Comparison of ENCODE assay signal across 1 cellular context in genomic region chr19:55390461-55390880, GRCh38.
TF ChIP-seq lines count a peak whose summit lies in the region.

No MANE protein-coding gene starts in this region.

TF ChIP-seq in HCT116, 20 proteins besides CTCF, POLR2A, EP300 and RAD21:
- TF ChIP-seq ZFX (IDR thresholded peaks at IDR 0.05) (no peak), SRF (IDR thresholded peaks at IDR 0.05; ENCODE audit: low read depth) (no peak), EGR1 (IDR thresholded peaks at IDR 0.05; ENCODE audit: low read depth) (no peak), ELF1 (IDR thresholded peaks at IDR 0.05; ENCODE audit: borderline replicate concordance, low read depth) (no peak), CBX3 (IDR thresholded peaks at IDR 0.05; ENCODE audit: low read depth) (no peak), EZH2 (IDR thresholded peaks at IDR 0.05) (no peak)
- TF ChIP-seq, protein P1, sequence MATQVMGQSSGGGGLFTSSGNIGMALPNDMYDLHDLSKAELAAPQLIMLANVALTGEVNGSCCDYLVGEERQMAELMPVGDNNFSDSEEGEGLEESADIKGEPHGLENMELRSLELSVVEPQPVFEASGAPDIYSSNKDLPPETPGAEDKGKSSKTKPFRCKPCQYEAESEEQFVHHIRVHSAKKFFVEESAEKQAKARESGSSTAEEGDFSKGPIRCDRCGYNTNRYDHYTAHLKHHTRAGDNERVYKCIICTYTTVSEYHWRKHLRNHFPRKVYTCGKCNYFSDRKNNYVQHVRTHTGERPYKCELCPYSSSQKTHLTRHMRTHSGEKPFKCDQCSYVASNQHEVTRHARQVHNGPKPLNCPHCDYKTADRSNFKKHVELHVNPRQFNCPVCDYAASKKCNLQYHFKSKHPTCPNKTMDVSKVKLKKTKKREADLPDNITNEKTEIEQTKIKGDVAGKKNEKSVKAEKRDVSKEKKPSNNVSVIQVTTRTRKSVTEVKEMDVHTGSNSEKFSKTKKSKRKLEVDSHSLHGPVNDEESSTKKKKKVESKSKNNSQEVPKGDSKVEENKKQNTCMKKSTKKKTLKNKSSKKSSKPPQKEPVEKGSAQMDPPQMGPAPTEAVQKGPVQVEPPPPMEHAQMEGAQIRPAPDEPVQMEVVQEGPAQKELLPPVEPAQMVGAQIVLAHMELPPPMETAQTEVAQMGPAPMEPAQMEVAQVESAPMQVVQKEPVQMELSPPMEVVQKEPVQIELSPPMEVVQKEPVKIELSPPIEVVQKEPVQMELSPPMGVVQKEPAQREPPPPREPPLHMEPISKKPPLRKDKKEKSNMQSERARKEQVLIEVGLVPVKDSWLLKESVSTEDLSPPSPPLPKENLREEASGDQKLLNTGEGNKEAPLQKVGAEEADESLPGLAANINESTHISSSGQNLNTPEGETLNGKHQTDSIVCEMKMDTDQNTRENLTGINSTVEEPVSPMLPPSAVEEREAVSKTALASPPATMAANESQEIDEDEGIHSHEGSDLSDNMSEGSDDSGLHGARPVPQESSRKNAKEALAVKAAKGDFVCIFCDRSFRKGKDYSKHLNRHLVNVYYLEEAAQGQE (IDR thresholded peaks at IDR 0.05; ENCODE audit: low read depth) = no peak
- TF ChIP-seq, protein P2, sequence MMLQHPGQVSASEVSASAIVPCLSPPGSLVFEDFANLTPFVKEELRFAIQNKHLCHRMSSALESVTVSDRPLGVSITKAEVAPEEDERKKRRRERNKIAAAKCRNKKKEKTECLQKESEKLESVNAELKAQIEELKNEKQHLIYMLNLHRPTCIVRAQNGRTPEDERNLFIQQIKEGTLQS (IDR thresholded peaks at IDR 0.05) = no peak
